Comparison of ENCODE assay signal across 27 cellular contexts in the genomic region with DNA sequence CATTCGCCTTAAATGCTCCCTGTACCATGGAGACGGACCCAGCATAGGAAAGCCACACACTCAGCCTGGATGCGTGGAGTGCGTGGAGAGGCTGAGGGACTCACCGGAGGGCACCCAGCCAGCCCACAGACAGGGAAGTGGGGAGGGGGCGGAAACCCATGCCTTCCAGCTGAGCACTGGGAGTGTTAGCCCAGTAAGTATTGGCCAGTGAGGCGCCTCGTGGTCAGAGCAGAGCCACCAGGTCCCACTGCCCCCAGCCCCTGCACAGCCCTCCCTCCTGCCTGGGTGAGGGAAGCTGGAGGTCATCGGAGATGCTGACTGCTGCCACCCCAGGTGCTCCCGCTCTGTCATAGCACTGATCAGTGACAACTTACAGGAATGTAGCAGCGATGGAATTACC. TPM values are rescaled to one million over a fixed set of nuclear protein-coding genes. Genes with fewer than 3 reads are reported as not detected.
"Had no signal": no experiment of that assay in that cellular context is flagged by ENCODE, and none has a peak within 500 bp of the region (broad histone marks: within the 10 kb centered on the region; RNA-seq: fewer than 3 reads in every experiment).

No MANE protein-coding gene starts in this region.

- H3K9ac ChIP-seq: SK-N-SH had no signal

- DNase-seq: activated CD4-positive, alpha-beta T cell treated with anti-CD3 and anti-CD28 coated beads for 4 hours; activated CD8-positive, alpha-beta memory T cell treated with anti-CD3 and anti-CD28 coated beads, Interleukin-2, amount 50 U/mL, for 48 hours; activated CD8-positive, alpha-beta T cell treated with anti-CD3 and anti-CD28 coated beads, Interleukin-2, amount 10 ng/mL, durations not matched to agents 7 days and 5 days; activated effector memory CD4-positive, alpha-beta T cell treated with anti-CD3 and anti-CD28 coated beads, Interleukin-2, amount 50 U/mL, for 16 hours; activated naive CD4-positive, alpha-beta T cell treated with anti-CD3 and anti-CD28 coated beads for 36 hours; activated T-cell treated with anti-CD3 and anti-CD28 coated beads, Interleukin-2, amount 50 U/mL, for 1 hour; amygdala; Karpas-422; NCI-H1105 treated with DMSO at 0.1 percent for 48 hours; NCI-H146; NCI-H187 treated with DMSO at 0.1 percent for 48 hours; NCI-H2081 treated with DMSO at 0.1 percent for 48 hours; NCI-H446 treated with DMSO at 0.1 percent for 48 hours; NCI-H524 treated with DMSO at 0.1 percent for 48 hours; NCI-H748 treated with DMSO at 0.1 percent for 48 hours; OCI-M1; Right ventricle myocardium superior; SJCRH30; SK-N-SH; T-helper 1 cell; WERI-Rb-1 had no signal

- H3K36me3 ChIP-seq: SJCRH30, WERI-Rb-1 had no signal

- ATAC-seq: activated CD4-positive, CD25-positive, alpha-beta regulatory T cell treated with anti-CD3 and anti-CD28 coated beads, Interleukin-2, amount 50 U/mL, for 24 hours; activated CD8-positive, alpha-beta T cell treated with anti-CD3 and anti-CD28 coated beads, Interleukin-2, amount 10 ng/mL, durations not matched to agents 7 days and 5 days; K562; Panc1 had no signal

- H3K4me1 ChIP-seq: SJCRH30 had no signal

- H3K9me3 ChIP-seq: SJCRH30, SK-N-SH had no signal

- H3K27me3 ChIP-seq: SJCRH30 had no signal

- H3K4me3 ChIP-seq: K562, SJCRH30 had no signal

RNA-seq across cellular contexts. Expression of a gene that starts 15.3 kb away (rescaled TPM):
- total RNA-seq: activated CD8-positive, alpha-beta T cell treated with anti-CD3 and anti-CD28 coated beads, Interleukin-2, amount 10 ng/mL, durations not matched to agents 7 days and 5 days; activated naive CD4-positive, alpha-beta T cell treated with anti-CD3 and anti-CD28 coated beads for 36 hours; activated T-helper 1 cell treated with anti-CD3 and anti-CD28 coated beads, Interleukin-12 subunit alpha, Interleukin-12 subunit beta, Interleukin-2, Interleukin-4 antibody, amounts not matched to agents 30 ng/mL and 10 ng/mL and 1 ng/mL, durations not matched to agents 14 hours and 24 hours and 36 hours; astrocyte; K562; Right ventricle myocardium superior; T-helper 2 cell treated with Interferon-gamma antibody and Interleukin-4, amounts not matched to agents 100 ng/mL and 5 ng/mL, for 36 hours had no signal
